ENCODE assay signal across 30 cellular contexts in the genomic region with DNA sequence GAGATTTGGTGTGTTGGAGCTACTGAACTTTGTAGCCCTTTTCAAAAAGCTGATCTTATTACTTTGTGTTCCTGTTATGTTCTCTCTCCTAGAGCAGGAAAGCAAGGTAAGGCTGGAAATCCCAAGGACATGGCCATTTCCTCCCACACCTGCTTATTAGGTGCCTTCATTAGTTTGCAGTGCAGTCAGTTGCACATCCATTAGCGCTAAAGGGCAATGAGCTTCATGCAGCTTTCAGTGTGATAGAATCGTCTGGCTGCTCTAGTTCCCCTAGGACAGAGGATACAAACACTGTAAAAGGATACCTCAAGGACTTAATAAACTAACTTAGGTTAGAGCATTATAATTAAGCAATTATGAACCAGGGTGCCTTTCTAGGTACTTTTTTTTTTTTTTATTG.
"Had no signal": no experiment of that assay in that cellular context is flagged by ENCODE, and none has a peak within 500 bp of the region (broad histone marks: within the 10 kb centered on the region; RNA-seq: fewer than 3 reads in every experiment).

No MANE protein-coding gene starts in this region.

- H3K4me3 ChIP-seq: adrenal gland, ascending aorta, cardiac muscle cell, colonic mucosa, dorsolateral prefrontal cortex, gastrocnemius medialis, hepatocyte, ovary, prostate gland, sigmoid colon, stomach, thyroid gland, upper lobe of right lung had no signal

- H3K4me2 ChIP-seq: hepatocyte had no signal

- DNase-seq: activated B cell treated with CpG ODN at 0.5 μM for 24 hours; activated CD4-positive, alpha-beta T cell treated with anti-CD3 and anti-CD28 coated beads for 36 hours; activated CD4-positive, alpha-beta T cell treated with anti-CD3 and anti-CD28 coated beads, Interleukin-2, amount 50 U/mL, for 48 hours; activated CD8-positive, alpha-beta memory T cell treated with anti-CD3 and anti-CD28 coated beads for 24 hours; activated effector memory CD4-positive, alpha-beta T cell treated with anti-CD3 and anti-CD28 coated beads, Interleukin-2, amount 50 U/mL, for 16 hours; activated naive CD4-positive, alpha-beta T cell treated with anti-CD3 and anti-CD28 coated beads for 36 hours; activated naive CD8-positive, alpha-beta T cell treated with anti-CD3 and anti-CD28 coated beads for 36 hours; activated T-cell treated with anti-CD3 and anti-CD28 coated beads, Interleukin-2, amount 50 U/mL, for 1 hour; adrenal gland; cerebellar nuclear complex; colonic mucosa; dorsolateral prefrontal cortex; effector memory CD4-positive, alpha-beta T cell; erythroblast; gastrocnemius medialis; kidney; naive B cell; nephron progenitor cell; ovary; sigmoid colon; stimulated activated CD4-positive, alpha-beta T cell treated with anti-CD3 and anti-CD28 coated beads, Interleukin-15, amount 100 ng/mL, for 24 hours; stimulated activated CD4-positive, alpha-beta T cell treated with anti-CD3 and anti-CD28 coated beads, Interleukin-2, amount 100 ng/mL, for 24 hours; stimulated activated naive B cell treated with anti-CD40 and anti-IgM and Interleukin-4, amounts not matched to agents 10 μg/mL and 1 μg/mL and 100 μg/mL, for 72 hours; stomach; thyroid gland; upper lobe of right lung had no signal

- H3K27ac ChIP-seq: adrenal gland, ascending aorta, cardiac muscle cell, colonic mucosa, gastrocnemius medialis, hepatocyte, ovary, prostate gland, sigmoid colon, stomach, thyroid gland, upper lobe of right lung had no signal

- H3K36me3 ChIP-seq: adrenal gland, ascending aorta, cardiac muscle cell, colonic mucosa, gastrocnemius medialis, ovary, prostate gland, sigmoid colon, stomach, thyroid gland, upper lobe of right lung had no signal

- H3K4me1 ChIP-seq: adrenal gland, ascending aorta, colonic mucosa, gastrocnemius medialis, prostate gland, sigmoid colon, thyroid gland, upper lobe of right lung had no signal

- H3K27me3 ChIP-seq: adrenal gland, ascending aorta, cardiac muscle cell, colonic mucosa, dorsolateral prefrontal cortex, gastrocnemius medialis, hepatocyte, ovary, sigmoid colon, stomach, thyroid gland, upper lobe of right lung had no signal

- H3K9me3 ChIP-seq: adrenal gland, ascending aorta, colonic mucosa, gastrocnemius medialis, ovary, prostate gland, sigmoid colon, stomach, thyroid gland, upper lobe of right lung had no signal

- H2AFZ ChIP-seq: hepatocyte had no signal

- ATAC-seq: activated CD4-positive, alpha-beta T cell treated with anti-CD3 and anti-CD28 coated beads for 36 hours; gastrocnemius medialis; upper lobe of right lung had no signal
